19 cellular contexts compared by ENCODE assay signal in the genomic region with DNA sequence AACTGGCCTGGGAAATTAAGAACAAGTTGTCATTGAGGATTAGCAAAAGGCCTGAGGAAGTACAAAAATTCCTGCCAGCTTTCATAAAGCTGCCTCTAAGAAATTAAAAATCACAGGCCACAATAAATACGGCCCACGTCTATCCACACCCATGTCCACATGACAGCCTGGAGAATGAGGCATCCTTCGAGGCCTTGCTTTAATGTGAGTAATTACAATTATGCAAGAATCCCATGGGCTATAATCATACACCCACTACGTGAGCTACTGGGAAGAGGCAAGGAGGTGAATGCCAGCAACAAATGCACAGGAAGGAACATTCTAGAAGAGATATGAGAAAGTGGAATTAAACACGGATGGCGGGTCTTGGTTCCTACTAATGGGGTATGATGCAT.
DNase-seq lines count a peak whose midpoint lies in the region; ATAC-seq and TF ChIP-seq lines count a peak whose summit lies in the region.
"Had no signal": no experiment of that assay in that cellular context is flagged by ENCODE, and none has a peak within 500 bp of the region (broad histone marks: within the 10 kb centered on the region; RNA-seq: fewer than 3 reads in every experiment).

No MANE protein-coding gene starts in this region.

- H3K9me3 ChIP-seq in RWPE2 (ENCODE audit: severe bottlenecking) = no peaks in the 10 kb centered on the region

- H3K27ac ChIP-seq in RWPE2 (ENCODE audit: poor library complexity, severe bottlenecking) = no peak overlapping the region
- H3K27ac ChIP-seq: body of pancreas, SK-N-MC, tibial artery had no signal

- no peaks in the 10 kb centered on the region for H3K4me1 ChIP-seq in RWPE2 (ENCODE audit: insufficient read depth, poor library complexity, severe bottlenecking)
- H3K4me1 ChIP-seq: body of pancreas, tibial artery had no signal

- no peak overlapping the region for H3K4me3 ChIP-seq in RWPE2 (ENCODE audit: severe bottlenecking)
- H3K4me3 ChIP-seq in foreskin fibroblast (ENCODE audit: low read depth in 1 of 2, low read length in 2 of 2) = no peak overlapping the region
- H3K4me3 ChIP-seq in skeletal muscle cell (ENCODE audit: low read depth, low read length) = no peak overlapping the region
- H3K4me3 ChIP-seq: body of pancreas, GM12878, SK-N-MC, tibial artery had no signal

- DNase-seq in ELR (ENCODE audit: low read depth) (peak; percentile 14), RWPE2 (ENCODE audit: low spot score) (no peak), foreskin fibroblast (peak; percentile 37 to 48), skeletal muscle cell (ENCODE audit: low read depth) (peak; percentile 41), UCSD-AML1 (lab: John Stamatoyannopoulos, UW; ENCODE audit: unreplicated experiment) (no peak), NCI-H524 (lab: John Stamatoyannopoulos, UW) (no peak)
- DNase-seq: activated CD4-positive, alpha-beta T cell treated with anti-CD3 and anti-CD28 coated beads, Interleukin-2, amount 50 U/mL, for 48 hours; activated T-cell treated with anti-CD3 and anti-CD28 coated beads, Interleukin-2, amount 50 U/mL, for 1 hour; CD8-positive, alpha-beta T cell; KBM-7; midbrain; NCI-H1048; OCI-M1; stimulated activated CD4-positive, alpha-beta T cell treated with anti-CD3 and anti-CD28 coated beads, Interleukin-4, amount 100 ng/mL, for 1 hour; tibial artery had no signal

- H3K36me3 ChIP-seq in RWPE2 (ENCODE audit: low read depth) = no peaks in the 10 kb centered on the region
- H3K36me3 ChIP-seq: tibial artery had no signal

- ATAC-seq in RWPE2 (ENCODE audit: low read depth) = peak; percentile 100
- no peak for ATAC-seq in HG03095 (IDR thresholded peaks at IDR 0.05; ENCODE audit: unreplicated experiment)
- ATAC-seq: body of pancreas; CD8-positive, alpha-beta T cell; GM12878 had no signal

- no peaks in the 10 kb centered on the region for H3K27me3 ChIP-seq in RWPE2 (ENCODE audit: insufficient read depth, poor library complexity, severe bottlenecking)
- H3K27me3 ChIP-seq: body of pancreas, tibial artery had no signal

- TF ChIP-seq CTCF in RWPE2 (IDR thresholded peaks at IDR 0.05; ENCODE audit: poor library complexity, severe bottlenecking) (no peak), foreskin fibroblast (IDR thresholded peaks at IDR 0.05; ENCODE audit: low read depth, low read length) (no peak)

Comparison
In these comparisons a context has a peak if more than half of its experiments do, and no peak if none do; other contexts are left out.
1. DNase-seq: peak in ELR (single experiment), foreskin fibroblast (2 of 2) and skeletal muscle cell (single experiment); none in RWPE2 (single experiment), UCSD-AML1 (single experiment) and NCI-H524 (0 of 2).